In genomic region chr19:9914001-9914314, GRCh38 we compare ENCODE assay signal across 1 cellular context.
TF ChIP-seq lines count a peak whose summit lies in the region.

No MANE protein-coding gene starts in this region.

TF ChIP-seq in HEK293, 187 proteins besides CTCF, POLR2A, EP300 and RAD21 (continued from another document):
- no peak for TF ChIP-seq TCF7L2 (IDR thresholded peaks at IDR 0.05; ENCODE audit: borderline replicate concordance, low read depth, low read length)
- TF ChIP-seq SP7 (tag by site-specific recombination; IDR thresholded peaks at IDR 0.05), result no peak
- TF ChIP-seq, protein P1, sequence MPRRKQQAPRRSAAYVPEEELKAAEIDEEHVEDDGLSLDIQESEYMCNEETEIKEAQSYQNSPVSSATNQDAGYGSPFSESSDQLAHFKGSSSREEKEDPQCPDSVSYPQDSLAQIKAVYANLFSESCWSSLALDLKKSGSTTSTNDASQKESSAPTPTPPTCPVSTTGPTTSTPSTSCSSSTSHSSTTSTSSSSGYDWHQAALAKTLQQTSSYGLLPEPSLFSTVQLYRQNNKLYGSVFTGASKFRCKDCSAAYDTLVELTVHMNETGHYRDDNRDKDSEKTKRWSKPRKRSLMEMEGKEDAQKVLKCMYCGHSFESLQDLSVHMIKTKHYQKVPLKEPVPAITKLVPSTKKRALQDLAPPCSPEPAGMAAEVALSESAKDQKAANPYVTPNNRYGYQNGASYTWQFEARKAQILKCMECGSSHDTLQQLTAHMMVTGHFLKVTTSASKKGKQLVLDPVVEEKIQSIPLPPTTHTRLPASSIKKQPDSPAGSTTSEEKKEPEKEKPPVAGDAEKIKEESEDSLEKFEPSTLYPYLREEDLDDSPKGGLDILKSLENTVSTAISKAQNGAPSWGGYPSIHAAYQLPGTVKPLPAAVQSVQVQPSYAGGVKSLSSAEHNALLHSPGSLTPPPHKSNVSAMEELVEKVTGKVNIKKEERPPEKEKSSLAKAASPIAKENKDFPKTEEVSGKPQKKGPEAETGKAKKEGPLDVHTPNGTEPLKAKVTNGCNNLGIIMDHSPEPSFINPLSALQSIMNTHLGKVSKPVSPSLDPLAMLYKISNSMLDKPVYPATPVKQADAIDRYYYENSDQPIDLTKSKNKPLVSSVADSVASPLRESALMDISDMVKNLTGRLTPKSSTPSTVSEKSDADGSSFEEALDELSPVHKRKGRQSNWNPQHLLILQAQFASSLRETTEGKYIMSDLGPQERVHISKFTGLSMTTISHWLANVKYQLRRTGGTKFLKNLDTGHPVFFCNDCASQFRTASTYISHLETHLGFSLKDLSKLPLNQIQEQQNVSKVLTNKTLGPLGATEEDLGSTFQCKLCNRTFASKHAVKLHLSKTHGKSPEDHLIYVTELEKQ (tag by site-specific recombination; IDR thresholded peaks at IDR 0.05; ENCODE audit: borderline replicate concordance), result no peak
- TF ChIP-seq ZNF624 (tag by site-specific recombination; IDR thresholded peaks at IDR 0.05), result no peak
- TF ChIP-seq ZNF423 (tag by site-specific recombination; IDR thresholded peaks at IDR 0.05), result no peak
- TF ChIP-seq ZBTB20 (tag by site-specific recombination; IDR thresholded peaks at IDR 0.05), result no peak
